8 cellular contexts compared by ENCODE assay signal in genomic region chr1:155729031-155729898, GRCh38. TPM values are rescaled to one million over a fixed set of nuclear protein-coding genes. Genes with fewer than 3 reads are reported as not detected.
DNase-seq lines count a peak whose midpoint lies in the region; ATAC-seq and TF ChIP-seq lines count a peak whose summit lies in the region.

No MANE protein-coding gene starts in this region.

- POLR2A ChIA-PET in BJ (lab: Charles Lee) = interaction anchor here (0.6 kb wide), 1 partner anchor 63 kb away, joined by 3 read pairs; no protein-coding TSS in a partner anchor

- no peaks in the 10 kb centered on the region for H3K9me3 ChIP-seq in parathyroid adenoma (ENCODE audit: control insufficient read depth, low read length)

- H3K79me2 ChIP-seq in parathyroid adenoma = no peaks in the 10 kb centered on the region

- H3K4me3 ChIP-seq in BJ (ENCODE audit: low read depth, low read length) (no peak overlapping the region), parathyroid adenoma (ENCODE audit: low read depth, low read length) (no peak overlapping the region)

- H3K36me3 ChIP-seq in BJ (ENCODE audit: control insufficient read depth, insufficient read depth, low read length) (peaks cover 4% of the 10 kb centered on the region), parathyroid adenoma (ENCODE audit: control insufficient read depth, insufficient read depth, low read length) (no peaks in the 10 kb centered on the region)

- no peak overlapping the region for H3K27ac ChIP-seq in parathyroid adenoma

- ATAC-seq in HG02970 (IDR thresholded peaks at IDR 0.05; ENCODE audit: low FRiP score, unreplicated experiment) (no peak), HG03439 (IDR thresholded peaks at IDR 0.05; ENCODE audit: unreplicated experiment) (no peak)

- CTCF ChIA-PET in BJ (lab: Yijun Ruan, JAX) = interaction anchor here (0.7 to 2.9 kb wide), 11 partner anchors 10 to 479 kb away, joined by 3 to 14 read pairs (median 4); no protein-coding TSS in a partner anchor

- H3K27me3 ChIP-seq in BJ (ENCODE audit: control insufficient read depth, insufficient read depth, low read length) = no peaks in the 10 kb centered on the region
- no peaks in the 10 kb centered on the region for H3K27me3 ChIP-seq in parathyroid adenoma (ENCODE audit: control insufficient read depth, insufficient read depth, low read length)

- H3K9ac ChIP-seq in parathyroid adenoma = no peak overlapping the region

- peaks cover 4% of the 10 kb centered on the region for H3K4me1 ChIP-seq in parathyroid adenoma

- DNase-seq in BJ (ENCODE audit: low read depth) (no peak), GM13977 (ENCODE audit: low spot score) (peak; percentile 22), NCI-H524 treated with DMSO at 0.1 percent for 48 hours (lab: John Stamatoyannopoulos, UW) (peak; percentile 38), germinal center (ENCODE audit: low spot score) (peak; percentile 41)
- DNase-seq in activated T-cell treated with anti-CD3 and anti-CD28 coated beads, Interleukin-2, amount 50 U/mL, for 48 hours = peak; percentile 38 to 41

- H3K4me2 ChIP-seq in parathyroid adenoma (ENCODE audit: low read length) = no peak overlapping the region

- H2AFZ ChIP-seq in parathyroid adenoma = no peak overlapping the region

- TF ChIP-seq CTCF in BJ (IDR thresholded peaks at IDR 0.05; ENCODE audit: insufficient read depth, low read depth, low read length) (peak; percentile 75), GM13977 (IDR thresholded peaks at IDR 0.05; ENCODE audit: extremely low read depth, insufficient read depth, missing control alignments) (peak; percentile 59), parathyroid adenoma (IDR thresholded peaks at IDR 0.05) (peak; percentile 42)

- in situ Hi-C loops in GM13977 (cut with MboI; ENCODE audit: low pct_unique_long_range_greater_than_20kb, low sequenced_read_pairs, unreplicated experiment) = no loop called here

RNA-seq across cellular contexts. Expression of gene DAP3, which starts 40.4 kb away (rescaled TPM):
- polyA plus RNA-seq in BJ (2011; rRNA removed) = 131 and 142 TPM in 2 replicates
- polyA minus RNA-seq in BJ (2011; rRNA and poly(A)+ RNA removed) = 60.7 and 103 TPM in 2 replicates

RNA-seq across cellular contexts. Expression of gene YY1AP1, which starts 40.7 kb away (rescaled TPM):
- polyA plus RNA-seq in BJ (2011; rRNA removed) = 57.7 and 57.9 TPM in 2 replicates
- polyA minus RNA-seq in BJ (2011; rRNA and poly(A)+ RNA removed) = 30.5 and 40.7 TPM in 2 replicates
